In genomic region chr10:132443998-132444876, GRCh38 we compare ENCODE assay signal across 2 cellular contexts.
TF ChIP-seq lines count a peak whose summit lies in the region.

No MANE protein-coding gene starts in this region.

TF ChIP-seq in GM23338, 12 proteins besides CTCF, POLR2A, EP300 and RAD21:
- TF ChIP-seq, protein P1, sequence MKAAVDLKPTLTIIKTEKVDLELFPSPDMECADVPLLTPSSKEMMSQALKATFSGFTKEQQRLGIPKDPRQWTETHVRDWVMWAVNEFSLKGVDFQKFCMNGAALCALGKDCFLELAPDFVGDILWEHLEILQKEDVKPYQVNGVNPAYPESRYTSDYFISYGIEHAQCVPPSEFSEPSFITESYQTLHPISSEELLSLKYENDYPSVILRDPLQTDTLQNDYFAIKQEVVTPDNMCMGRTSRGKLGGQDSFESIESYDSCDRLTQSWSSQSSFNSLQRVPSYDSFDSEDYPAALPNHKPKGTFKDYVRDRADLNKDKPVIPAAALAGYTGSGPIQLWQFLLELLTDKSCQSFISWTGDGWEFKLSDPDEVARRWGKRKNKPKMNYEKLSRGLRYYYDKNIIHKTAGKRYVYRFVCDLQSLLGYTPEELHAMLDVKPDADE (IDR thresholded peaks at IDR 0.05), result no peak
- TF ChIP-seq ZNF114 (CRISPR knock-in tag; IDR thresholded peaks at IDR 0.05), result no peak
- TF ChIP-seq NANOG (IDR thresholded peaks at IDR 0.05; ENCODE audit: borderline replicate concordance), result no peak
- TF ChIP-seq JUNB (IDR thresholded peaks at IDR 0.05; ENCODE audit: unreplicated experiment), result no peak
- no peak for TF ChIP-seq POLR2AphosphoS5 (IDR thresholded peaks at IDR 0.05; ENCODE audit: low read depth)
- TF ChIP-seq STAT1 (IDR thresholded peaks at IDR 0.05; ENCODE audit: unreplicated experiment), result no peak
- no peak for TF ChIP-seq ZNF462 (CRISPR knock-in tag; IDR thresholded peaks at IDR 0.05)
- TF ChIP-seq REST (IDR thresholded peaks at IDR 0.05; ENCODE audit: unreplicated experiment), result no peak
- no peak for TF ChIP-seq CREB1 (CRISPR knock-in tag; IDR thresholded peaks at IDR 0.05; ENCODE audit: low read depth)
- no peak for TF ChIP-seq EZH2 (IDR thresholded peaks at IDR 0.05; ENCODE audit: low read depth, unreplicated experiment)
- no peak for TF ChIP-seq EZH2phosphoT487 (IDR thresholded peaks at IDR 0.05; ENCODE audit: unreplicated experiment)
- no peak for TF ChIP-seq ZNF331 (CRISPR knock-in tag; IDR thresholded peaks at IDR 0.05; ENCODE audit: low read depth)

TF ChIP-seq in H1, 55 proteins besides CTCF, POLR2A, EP300 and RAD21:
- TF ChIP-seq CHD1 (IDR thresholded peaks at IDR 0.05; ENCODE audit: low read depth, low read length) (no peak), EGR1 (IDR thresholded peaks at IDR 0.05; ENCODE audit: borderline replicate concordance, low read depth, low read length) (peak; percentile 68)
TF ChIP-seq in H1: peak in this region for 1.
